Comparison of ENCODE assay signal across 14 cellular contexts in the genomic region with DNA sequence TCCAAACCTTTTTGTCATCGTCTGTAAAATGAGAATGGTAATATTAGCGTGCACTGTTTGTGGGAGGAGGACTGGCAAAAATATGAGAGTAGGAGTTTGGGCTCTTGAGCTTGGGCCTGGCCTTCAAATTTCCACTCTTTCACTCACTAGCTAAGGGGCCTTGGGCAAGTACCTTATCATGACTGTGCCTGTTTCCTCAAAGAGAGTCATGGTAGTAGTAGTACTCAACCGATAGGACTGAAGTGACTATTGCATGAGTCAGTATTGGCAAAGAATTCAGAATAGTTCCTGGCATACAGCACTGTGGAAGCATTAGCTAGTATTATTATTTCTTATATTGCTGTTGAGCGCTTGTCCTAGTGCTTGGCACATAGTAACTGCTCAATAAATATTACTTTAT. TPM values are rescaled to one million over a fixed set of nuclear protein-coding genes. Genes with fewer than 3 reads are reported as not detected.
DNase-seq lines count a peak whose midpoint lies in the region; ATAC-seq, FAIRE-seq and TF ChIP-seq lines count a peak whose summit lies in the region.
"Had no signal": no experiment of that assay in that cellular context is flagged by ENCODE, and none has a peak within 500 bp of the region (broad histone marks: within the 10 kb centered on the region; RNA-seq: fewer than 3 reads in every experiment).

No MANE protein-coding gene starts in this region.

- H3K4me1 Mint-ChIP-seq in nephron progenitor cell, result no peaks in the 10 kb centered on the region

- FAIRE-seq in pancreas (lab: Jason Lieb, UNC), result no peak

- H3K4me1 ChIP-seq in PC-3 (ENCODE audit: insufficient read depth, low read length) (peaks cover 4% of the 10 kb centered on the region; the same call in 1 of the 2 replicates), pancreas (no peaks in the 10 kb centered on the region)
- H3K4me1 ChIP-seq: Peyer's patch had no signal

- H3K79me2 ChIP-seq in PC-3 (ENCODE audit: low read length), result no peaks in the 10 kb centered on the region

- peaks cover 21% of the 10 kb centered on the region for H3K36me3 Mint-ChIP-seq in nephron progenitor cell (ENCODE audit: low read depth)

- POLR2A ChIA-PET in PC-3 (lab: Charles Lee; ENCODE audit: unreplicated experiment), result no interaction called here

- no peak overlapping the region for H3K4me2 ChIP-seq in PC-3 (ENCODE audit: low read length)

- H3K9me2 ChIP-seq in PC-3 (replicated peaks; ENCODE audit: low read length), result no peaks in the 10 kb centered on the region

- intact Hi-C loops in PC-3 (cut with micrococcal nuclease), result no loop called here
- intact Hi-C loops in pancreas (cut with DNase I), result no loop called here

- CTCF ChIA-PET in PC-3 (lab: Charles Lee), result interaction anchor here (0.6 kb wide), 1 partner anchor 19 kb away, joined by 7 read pairs; a partner anchor contains a TSS

- H3K4me3 Mint-ChIP-seq in nephron progenitor cell, result no peak overlapping the region

- H3K27me3 ChIP-seq in PC-3 (ENCODE audit: low read length) (no peaks in the 10 kb centered on the region), pancreas (no peaks in the 10 kb centered on the region)
- H3K27me3 ChIP-seq: Peyer's patch had no signal

- no peak overlapping the region for H3K9ac ChIP-seq in PC-3 (ENCODE audit: low read length)

- H3K9me3 Mint-ChIP-seq in nephron progenitor cell, result peaks cover 57% of the 10 kb centered on the region

- DNase-seq in activated CD4-positive, CD25-positive, alpha-beta regulatory T cell (lab: John Stamatoyannopoulos, UW), result no peak
- DNase-seq in PC-3, result peak; percentile 89
- peak; percentile 81 for DNase-seq in choroid plexus epithelial cell (ENCODE audit: low read depth)
- DNase-seq in pancreas, result no peak
- DNase-seq in nephron progenitor cell, result no peak
- DNase-seq: activated CD4-positive, alpha-beta T cell treated with anti-CD3 and anti-CD28 coated beads, Interleukin-2, amount 50 U/mL, for 1 hour; central memory CD4-positive, alpha-beta T cell; NCI-H146; Peyer's patch; stimulated activated CD4-positive, alpha-beta T cell treated with anti-CD3 and anti-CD28 coated beads, Interleukin-2, amount 100 ng/mL, for 48 hours had no signal

- H3K4me3 ChIP-seq in PC-3 (ENCODE audit: low read length) (no peak overlapping the region), choroid plexus epithelial cell (ENCODE audit: low read depth, low read length) (no peak overlapping the region), pancreas (no peak overlapping the region)
- H3K4me3 ChIP-seq: Peyer's patch had no signal

- no peaks in the 10 kb centered on the region for H3F3A ChIP-seq in PC-3 (ENCODE audit: low read length, unreplicated experiment)

- no peaks in the 10 kb centered on the region for H4K20me1 ChIP-seq in PC-3 (ENCODE audit: low read length)

- H3K27ac ChIP-seq in PC-3 (ENCODE audit: low read length) (peak overlapping the region; percentile 62), pancreas (no peak overlapping the region)
- H3K27ac ChIP-seq: 22Rv1, Peyer's patch had no signal

- no peak for TF ChIP-seq CTCF in PC-3 (conservative IDR thresholded peaks at IDR 0.05; ENCODE audit: low read depth, low read length)
- TF ChIP-seq CTCF in choroid plexus epithelial cell (conservative IDR thresholded peaks at IDR 0.05; ENCODE audit: low read depth, low read length), result no peak
- no peak for TF ChIP-seq CTCF in pancreas (IDR thresholded peaks at IDR 0.05)
- no peak for TF ChIP-seq CTCF in nephron progenitor cell (IDR thresholded peaks at IDR 0.05)

- no TSS peak for BruUV-seq in PC-3 (replicated peaks; lab: Mats Ljungman, UMichigan)

- no peak overlapping the region for H3K27ac Mint-ChIP-seq in nephron progenitor cell

- no peaks in the 10 kb centered on the region for H3K27me3 Mint-ChIP-seq in nephron progenitor cell (ENCODE audit: low read depth, poor library complexity)

- no peak overlapping the region for H2AFZ ChIP-seq in PC-3 (ENCODE audit: low read length)

- peak; percentile 95 to 97 for ATAC-seq in activated CD4-positive, CD25-positive, alpha-beta regulatory T cell treated with anti-CD3 and anti-CD28 coated beads, Interleukin-2, amount 50 U/mL, for 24 hours
- ATAC-seq in PC-3 (peak; percentile 99), pancreas (peak in 3 of 4 donors; percentile 51 to 70 (median 62)), HG03354 (IDR thresholded peaks at IDR 0.05; ENCODE audit: poor library complexity, severe bottlenecking, unreplicated experiment) (no peak), GM19351 (IDR thresholded peaks at IDR 0.05; ENCODE audit: unreplicated experiment) (no peak)

- H3K36me3 ChIP-seq in PC-3 (ENCODE audit: low read depth, low read length) (peaks cover 23% of the 10 kb centered on the region), pancreas (no peaks in the 10 kb centered on the region)

- 78 to 79% methylated on average over 4 of the region's 4 CpGs for WGBS in pancreas, 2 donors

- H3K9me3 ChIP-seq in PC-3 (ENCODE audit: low read length) (no peaks in the 10 kb centered on the region), pancreas (no peaks in the 10 kb centered on the region)
- H3K9me3 ChIP-seq: Peyer's patch had no signal

RNA-seq across cellular contexts. Expression of a gene that starts 16.0 kb away (rescaled TPM):
- total RNA-seq in PC-3 (2014; rRNA removed), result 375 and 389 TPM in 2 replicates
- total RNA-seq in pancreas, result 100 to 1,000 TPM in 3 of 6 donors, 10 to 100 TPM in 3; 42.0 to 314 (median 124) TPM
- 100 to 1,000 TPM; 141 to 227 TPM for polyA plus RNA-seq in pancreas

RNA-seq across cellular contexts. Expression of a gene that starts 18.8 kb away (rescaled TPM):
- total RNA-seq in PC-3 (2014; rRNA removed), result 11.3 and 24.2 TPM in 2 replicates
- total RNA-seq in pancreas, result 1 to 10 TPM; 4.4 to 9.9 (median 5.5) TPM
- polyA plus RNA-seq in pancreas, result 1 to 10 TPM; 5.0 to 6.9 TPM

RNA-seq across cellular contexts. Expression of a gene that starts 36.7 kb away (rescaled TPM):
- 307 and 324 TPM in 2 replicates for total RNA-seq in PC-3 (2014; rRNA removed)
- total RNA-seq in pancreas, result 10 to 100 TPM; 13.3 to 21.5 (median 19.8) TPM
- polyA plus RNA-seq in pancreas, result 10 to 100 TPM; 38.1 to 43.4 TPM

RNA-seq across cellular contexts. Expression of a gene that starts 39.0 kb away (rescaled TPM):
- total RNA-seq in PC-3 (2014; rRNA removed), result 93.3 and 106 TPM in 2 replicates
- total RNA-seq in pancreas, result 100 to 1,000 TPM; 107 to 213 (median 150) TPM
- polyA plus RNA-seq in pancreas, result 100 to 1,000 TPM; 422 to 552 TPM

RNA-seq across cellular contexts. Expression of a gene that starts 49.5 kb away (rescaled TPM):
- total RNA-seq in PC-3 (2014; rRNA removed), result 38.9 and 48.3 TPM in 2 replicates
- 1 to 10 TPM; 2.9 to 4.0 (median 3.7) TPM for total RNA-seq in pancreas
- 1 to 10 TPM; 7.5 to 8.5 TPM for polyA plus RNA-seq in pancreas

Comparison
In these comparisons a context has a peak if more than half of its experiments do, and no peak if none do; other contexts are left out.
1. ATAC-seq: peak in activated CD4-positive, CD25-positive, alpha-beta regulatory T cell treated with anti-CD3 and anti-CD28 coated beads, Interleukin-2, amount 50 U/mL, for 24 hours (2 of 2), PC-3 (single experiment) and pancreas (3 of 4); none in HG03354 (single experiment) and GM19351 (single experiment).
2. DNase-seq: peak in PC-3 (single experiment) and choroid plexus epithelial cell (single experiment); none in activated CD4-positive, CD25-positive, alpha-beta regulatory T cell (0 of 4), pancreas (0 of 6) and nephron progenitor cell (single experiment).
3. RNA of a gene that starts 36.7 kb away (total RNA-seq): 307 to 324 TPM in PC-3; 13.3 to 21.5 TPM in pancreas; every median in the first group is over 10 times any median in the second.